28 cellular contexts compared by ENCODE assay signal in the genomic region with DNA sequence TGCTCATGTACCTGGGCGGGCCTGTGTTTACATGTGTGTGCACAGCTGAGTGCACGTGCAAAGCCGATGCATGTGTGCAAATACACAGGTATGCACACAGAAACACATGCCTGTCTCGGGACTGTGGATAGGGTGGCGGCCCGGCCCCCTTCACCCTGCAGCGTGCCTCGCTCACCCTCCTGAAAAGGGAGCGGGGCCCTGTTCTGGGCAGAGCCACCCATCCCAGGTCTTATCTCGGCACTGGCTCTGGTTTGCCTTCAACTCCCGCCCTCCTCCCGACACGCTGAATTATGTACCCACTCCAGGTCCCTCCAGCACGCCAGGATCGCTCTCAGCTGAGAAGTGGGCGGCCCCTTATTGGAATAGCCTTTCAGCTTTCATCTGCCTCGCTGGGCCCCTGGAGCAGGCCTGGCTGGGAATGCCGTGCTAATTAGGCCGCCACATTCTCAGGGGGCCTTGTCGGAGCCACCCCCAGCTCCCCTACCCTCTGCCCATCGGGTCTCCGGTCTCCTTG.
A peak's percentile ranks its signal among the peaks of the same experiment; 100 is the strongest.
DNase-seq lines count a peak whose midpoint lies in the region; ATAC-seq and TF ChIP-seq lines count a peak whose summit lies in the region.
"Had no signal": no experiment of that assay in that cellular context is flagged by ENCODE, and none has a peak within 500 bp of the region (broad histone marks: within the 10 kb centered on the region; RNA-seq: fewer than 3 reads in every experiment).

No MANE protein-coding gene starts in this region.

- H3K27ac Mint-ChIP-seq in GM23338 (no peak overlapping the region), nephron (peak overlapping the region in 2 of 3 experiments; percentile 49 to 83)
- H3K27ac Mint-ChIP-seq: activated CD8-positive, alpha-beta T cell treated with anti-CD3 and anti-CD28 coated beads for 36 hours; activated naive CD8-positive, alpha-beta T cell treated with anti-CD3 and anti-CD28 coated beads, Interleukin-2, amount 10 ng/mL, durations not matched to agents 7 days and 5 days; immature natural killer cell; stimulated activated effector memory CD8-positive, alpha-beta T cell treated with anti-CD3 and anti-CD28 coated beads, Interleukin-12 subunit alpha, Interleukin-12 subunit beta, amount 100 ng/mL, for 72 hours; T-cell had no signal

- ATAC-seq in GM23338 (peak; percentile 14; the same call in 2 of the 3 replicates), left cardiac atrium (peak; percentile 86 to 94), HG03520 (IDR thresholded peaks at IDR 0.05; ENCODE audit: unreplicated experiment) (no peak)
- ATAC-seq: activated CD8-positive, alpha-beta T cell treated with anti-CD3 and anti-CD28 coated beads for 36 hours; stimulated activated effector memory CD8-positive, alpha-beta T cell treated with anti-CD3 and anti-CD28 coated beads, Interleukin-12 subunit alpha, Interleukin-12 subunit beta, amount 100 ng/mL, for 72 hours; T-cell had no signal

- H3K4me1 Mint-ChIP-seq in GM23338 (peaks cover 8% of the 10 kb centered on the region), nephron (peaks cover 27% of the 10 kb centered on the region)
- H3K4me1 Mint-ChIP-seq: activated naive CD8-positive, alpha-beta T cell treated with anti-CD3 and anti-CD28 coated beads, Interleukin-2, amount 10 ng/mL, durations not matched to agents 7 days and 5 days; immature natural killer cell had no signal

- H3K4me1 ChIP-seq in GM23338 (ENCODE audit: insufficient read depth): no peaks in the 10 kb centered on the region
- H3K4me1 ChIP-seq: vagina had no signal

- H3K4me3 Mint-ChIP-seq in GM23338: no peak overlapping the region
- H3K4me3 Mint-ChIP-seq in nephron: no peak overlapping the region
- H3K4me3 Mint-ChIP-seq: activated CD8-positive, alpha-beta T cell treated with anti-CD3 and anti-CD28 coated beads for 36 hours; activated naive CD8-positive, alpha-beta T cell treated with anti-CD3 and anti-CD28 coated beads, Interleukin-2, amount 10 ng/mL, durations not matched to agents 7 days and 5 days; immature natural killer cell; stimulated activated effector memory CD8-positive, alpha-beta T cell treated with anti-CD3 and anti-CD28 coated beads, Interleukin-12 subunit alpha, Interleukin-12 subunit beta, amount 100 ng/mL, for 72 hours; T-cell had no signal

- no peaks in the 10 kb centered on the region for H3K79me2 ChIP-seq in GM23338 (replicated peaks; ENCODE audit: insufficient read depth)

- H2AFZ ChIP-seq in GM23338: no peak overlapping the region; the same call in 1 of the 2 replicates
- H2AFZ ChIP-seq: GM23248 had no signal

- H3K36me3 Mint-ChIP-seq in GM23338 (ENCODE audit: low read depth) (no peaks in the 10 kb centered on the region), nephron (ENCODE audit: low read depth) (no peaks in the 10 kb centered on the region)
- H3K36me3 Mint-ChIP-seq: activated naive CD8-positive, alpha-beta T cell treated with anti-CD3 and anti-CD28 coated beads, Interleukin-2, amount 10 ng/mL, durations not matched to agents 7 days and 5 days; immature natural killer cell; stimulated activated effector memory CD8-positive, alpha-beta T cell treated with anti-CD3 and anti-CD28 coated beads, Interleukin-12 subunit alpha, Interleukin-12 subunit beta, amount 100 ng/mL, for 72 hours; T-cell had no signal

- H3K4me2 ChIP-seq in GM23338: no peak overlapping the region
- H3K4me2 ChIP-seq: KMS-11 had no signal

- no peaks in the 10 kb centered on the region for H3K36me3 ChIP-seq in GM23338 (ENCODE audit: insufficient read depth)
- H3K36me3 ChIP-seq: BLaER1, spleen, vagina had no signal

- no peaks in the 10 kb centered on the region for H4K20me1 ChIP-seq in GM23338 (replicated peaks; ENCODE audit: insufficient read depth)

- H3K4me3 ChIP-seq in GM23338: no peak overlapping the region
- H3K4me3 ChIP-seq: BLaER1, GM23248, spleen, vagina had no signal

- H3K9me2 ChIP-seq in GM23338 (ENCODE audit: insufficient read depth): no peaks in the 10 kb centered on the region

- no peak overlapping the region for H3K27ac ChIP-seq in GM23338 (ENCODE audit: low read depth)
- H3K27ac ChIP-seq: GM23248, KMS-11, spleen, vagina had no signal

- intact Hi-C loops in left cardiac atrium (cut with DNase I): no loop called here

- H3K27me3 Mint-ChIP-seq in GM23338 (ENCODE audit: insufficient read depth, low read depth, poor library complexity) (peaks cover 24% of the 10 kb centered on the region), nephron (ENCODE audit: low read depth) (peaks cover 37% of the 10 kb centered on the region)
- H3K27me3 Mint-ChIP-seq: activated CD8-positive, alpha-beta T cell treated with anti-CD3 and anti-CD28 coated beads for 36 hours; T-cell had no signal

- H3K9me3 Mint-ChIP-seq in GM23338 (no peaks in the 10 kb centered on the region; the same call in 1 of the 3 replicates), nephron (no peaks in the 10 kb centered on the region)
- H3K9me3 Mint-ChIP-seq: activated CD8-positive, alpha-beta T cell treated with anti-CD3 and anti-CD28 coated beads for 36 hours; activated naive CD8-positive, alpha-beta T cell treated with anti-CD3 and anti-CD28 coated beads, Interleukin-2, amount 10 ng/mL, durations not matched to agents 7 days and 5 days; immature natural killer cell; stimulated activated effector memory CD8-positive, alpha-beta T cell treated with anti-CD3 and anti-CD28 coated beads, Interleukin-12 subunit alpha, Interleukin-12 subunit beta, amount 100 ng/mL, for 72 hours; T-cell had no signal

- DNase-seq in GM23338 (ENCODE audit: low spot score) (no peak), SK-N-DZ (ENCODE audit: low spot score) (peak; percentile 67), left cardiac atrium (peak; percentile 68), NCI-H128 (lab: John Stamatoyannopoulos, UW; ENCODE audit: unreplicated experiment) (no peak), NCI-H1417 treated with DMSO at 0.1 percent for 48 hours (lab: John Stamatoyannopoulos, UW) (no peak), KBM-7 (no peak)
- DNase-seq: activated CD4-positive, CD25-positive, alpha-beta regulatory T cell treated with anti-CD3 and anti-CD28 coated beads, Interleukin-2, amount 50 U/mL, for 72 hours; activated CD8-positive, alpha-beta T cell treated with anti-CD3 and anti-CD28 coated beads for 36 hours; activated effector memory CD4-positive, alpha-beta T cell treated with Interleukin-2 at 50 U/mL for 16 hours; activated naive CD8-positive, alpha-beta T cell treated with anti-CD3 and anti-CD28 coated beads, Interleukin-2, amount 10 ng/mL, durations not matched to agents 7 days and 5 days; DMS53; effector CD8-positive, alpha-beta T cell; erythroblast; GDM1; GM23248; immature natural killer cell; mammary epithelial cell; NCI-H146; NCI-H774; spleen; stimulated activated CD4-positive, alpha-beta T cell treated with anti-CD3 and anti-CD28 coated beads, Interleukin-2, amount 100 ng/mL, for 48 hours; T-cell had no signal

- no peaks in the 10 kb centered on the region for H3K27me3 ChIP-seq in GM23338 (ENCODE audit: insufficient read depth)
- H3K27me3 ChIP-seq: BLaER1, spleen, vagina had no signal

- TF ChIP-seq CTCF in GM23338 (conservative IDR thresholded peaks at IDR 0.05; ENCODE audit: low read depth in 2 of 2) (no peak), nephron (IDR thresholded peaks at IDR 0.05; ENCODE audit: unreplicated experiment in 3 of 3) (no peak)

- in situ Hi-C loops in KBM-7 (cut with MboI; ENCODE audit: low pct_unique_long_range_greater_than_20kb, low sequenced_read_pairs): no loop called here

- H3F3A ChIP-seq in GM23338 (replicated peaks; ENCODE audit: low read depth): no peaks in the 10 kb centered on the region

TF ChIP-seq in GM23338, 12 proteins besides CTCF, POLR2A, EP300 and RAD21 (continues in another document):
- TF ChIP-seq POLR2AphosphoS5 (IDR thresholded peaks at IDR 0.05; ENCODE audit: low read depth) (no peak), EZH2 (IDR thresholded peaks at IDR 0.05; ENCODE audit: low read depth, unreplicated experiment) (no peak), NANOG (IDR thresholded peaks at IDR 0.05; ENCODE audit: borderline replicate concordance) (no peak), EZH2phosphoT487 (IDR thresholded peaks at IDR 0.05; ENCODE audit: unreplicated experiment) (no peak), CREB1 (CRISPR knock-in tag; IDR thresholded peaks at IDR 0.05; ENCODE audit: low read depth) (no peak)

Comparison
In these comparisons a context has a peak if more than half of its experiments do, and no peak if none do; other contexts are left out.
1. DNase-seq: peak in SK-N-DZ (single experiment) and left cardiac atrium (single experiment); none in GM23338 (single experiment), NCI-H128 (single experiment), NCI-H1417 treated with DMSO at 0.1 percent for 48 hours (single experiment) and KBM-7 (single experiment).